8 cellular contexts compared by ENCODE assay signal in the genomic region with DNA sequence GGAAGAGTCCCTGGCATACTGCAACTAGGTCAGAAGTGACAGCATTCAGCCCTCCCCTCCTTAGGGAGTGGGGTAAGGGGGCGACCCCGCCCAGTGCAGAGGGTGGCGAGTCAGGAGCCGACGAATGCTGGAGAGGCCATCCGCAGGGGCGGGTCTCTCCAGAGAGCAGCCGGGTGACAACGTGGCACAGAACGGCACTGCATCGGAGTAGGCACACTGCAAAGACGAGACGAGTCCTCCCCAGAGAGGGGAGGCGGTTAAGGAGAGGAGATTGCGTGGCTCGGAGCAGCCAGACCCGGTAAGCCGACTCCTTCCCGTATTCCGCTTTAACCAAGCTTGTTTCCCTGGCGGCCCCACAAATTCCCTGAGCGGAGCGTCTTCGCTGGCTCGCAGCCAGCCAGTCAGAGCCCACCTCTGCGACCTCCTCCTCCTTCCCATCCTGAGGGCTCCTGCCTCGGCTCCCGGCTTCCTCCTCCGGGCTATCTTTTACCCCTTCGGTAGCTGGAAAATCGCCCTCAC. TPM values are rescaled to one million over a fixed set of nuclear protein-coding genes. Genes with fewer than 3 reads are reported as not detected.
A peak's percentile ranks its signal among the peaks of the same experiment; 100 is the strongest.
DNase-seq lines count a peak whose midpoint lies in the region; ATAC-seq and TF ChIP-seq lines count a peak whose summit lies in the region.

No MANE protein-coding gene starts in this region.

- H3K36me3 ChIP-seq in HUES48 (ENCODE audit: control insufficient read depth, insufficient read depth, low read length) (no peaks in the 10 kb centered on the region), mammary epithelial cell (ENCODE audit: insufficient read depth, low read length) (no peaks in the 10 kb centered on the region), tibial nerve (no peaks in the 10 kb centered on the region)

- H3K4me3 ChIP-seq in AG04450 (ENCODE audit: low read depth, low read length), result peak overlapping the region; percentile 65
- H3K4me3 ChIP-seq in HUES48 (ENCODE audit: low read depth, low read length), result peak overlapping the region; percentile 77
- H3K4me3 ChIP-seq in mammary epithelial cell (replicated peaks in 1 of 3; ENCODE audit: insufficient read depth in 1 of 3, low read depth in 2 of 3, low read length in 3 of 3), result peak overlapping the region in 2 of 3 experiments; percentile 19 to 34
- peak overlapping the region; percentile 24 to 55 (median 34) for H3K4me3 ChIP-seq in tibial nerve

- no peak for TF ChIP-seq EP300 in tibial nerve (IDR thresholded peaks at IDR 0.05)

- H3K27me3 ChIP-seq in AG04450 (ENCODE audit: control insufficient read depth, insufficient read depth, low read length) (no peaks in the 10 kb centered on the region), HUES48 (ENCODE audit: control insufficient read depth, insufficient read depth, low read length) (peaks cover 21% of the 10 kb centered on the region), mammary epithelial cell (ENCODE audit: insufficient read depth, low read length) (no peaks in the 10 kb centered on the region), tibial nerve (peaks cover 0 to 22% of the 10 kb centered on the region in 2 donors)

- no peak for TF ChIP-seq POLR2A in tibial nerve (IDR thresholded peaks at IDR 0.05)

- POLR2A ChIA-PET in AG04450 (lab: Yijun Ruan, JAX), result interaction anchor here (0.6 to 1.2 kb wide), 2 partner anchors 30 to 902 kb away, joined by 3 to 6 read pairs; no protein-coding TSS in a partner anchor

- CTCF ChIA-PET in AG04450 (lab: Charles Lee) (interaction anchor here (0.5 to 4.1 kb wide), 4 partner anchors 9 to 514 kb away, joined by 3 to 20 read pairs (median 8); no protein-coding TSS in a partner anchor), mammary epithelial cell (lab: Charles Lee; ENCODE audit: low non-redundant PET) (no interaction called here)

- peak overlapping the region; percentile 54 for H3K4me2 ChIP-seq in mammary epithelial cell (ENCODE audit: insufficient read depth, low read depth, low read length)

- TF ChIP-seq CTCF in AG04450 (IDR thresholded peaks at IDR 0.05; ENCODE audit: low read depth, low read length) (no peak), mammary epithelial cell (conservative IDR thresholded peaks at IDR 0.05 in 1 of 2, IDR thresholded peaks at IDR 0.05 in 1 of 2; ENCODE audit: extremely low read depth in 1 of 2, insufficient read depth in 1 of 2, low read depth in 1 of 2, low read length in 2 of 2) (no peak), tibial nerve (IDR thresholded peaks at IDR 0.05) (no peak)

- DNase-seq in AG04450 (ENCODE audit: low read depth, low spot score), result peak; percentile 18
- DNase-seq in mammary epithelial cell, result no peak
- no peak for DNase-seq in left lobe of liver (ENCODE audit: low spot score)
- DNase-seq in tibial nerve (ENCODE audit: low spot score in 2 of 2), result no peak
- DNase-seq in NCI-H187 (lab: John Stamatoyannopoulos, UW), result no peak

- H3K9me3 ChIP-seq in AG04450 (ENCODE audit: control insufficient read depth, insufficient read depth, low read length) (no peaks in the 10 kb centered on the region), HUES48 (ENCODE audit: control insufficient read depth, insufficient read depth, low read length) (no peaks in the 10 kb centered on the region), mammary epithelial cell (replicated peaks; ENCODE audit: insufficient read depth, low read length) (no peaks in the 10 kb centered on the region), tibial nerve (no peaks in the 10 kb centered on the region)

- H3K4me1 ChIP-seq in HUES48 (ENCODE audit: control insufficient read depth, insufficient read depth, low read length), result peaks cover 6% of the 10 kb centered on the region; the same call in 1 of the 2 replicates
- no peaks in the 10 kb centered on the region for H3K4me1 ChIP-seq in mammary epithelial cell (ENCODE audit: insufficient read depth, low read length)
- peaks cover 0 to 4% (median 0%) of the 10 kb centered on the region in 4 donors for H3K4me1 ChIP-seq in tibial nerve

- no peaks in the 10 kb centered on the region for H4K20me1 ChIP-seq in mammary epithelial cell (ENCODE audit: insufficient read depth, low read length)

- intact Hi-C loops in mammary epithelial cell (cut with micrococcal nuclease), result no loop called here

- peak overlapping the region; percentile 11 for H2AFZ ChIP-seq in mammary epithelial cell (ENCODE audit: low read depth, low read length)

- dilution Hi-C loops in mammary epithelial cell (cut with HindIII; ENCODE audit: low sequenced_read_pairs), result no loop called here

- 26% methylated on average over 15 of the region's 31 CpGs for WGBS in mammary epithelial cell (ENCODE audit: low coverage, missing lambda C conversion rate)
- 2 to 29% methylated on average over 17 to 31 of the region's 31 CpGs for WGBS in tibial nerve, 2 donors

- H3K9ac ChIP-seq in HUES48 (ENCODE audit: low read depth, low read length) (peak overlapping the region; percentile 75), mammary epithelial cell (ENCODE audit: insufficient read depth, low read length) (no peak overlapping the region)

- in situ Hi-C loops in mammary epithelial cell (cut with MboI; ENCODE audit: low sequenced_read_pairs in 2 of 2), result no loop called here

- no TSS peak for BruUV-seq in mammary epithelial cell (replicated peaks; lab: Mats Ljungman, UMichigan)

- H3K27ac ChIP-seq in AG04450 (ENCODE audit: low read depth, low read length) (peak overlapping the region; percentile 93), HUES48 (ENCODE audit: low read depth, low read length) (no peak overlapping the region), mammary epithelial cell (ENCODE audit: insufficient read depth, low read depth, low read length) (no peak overlapping the region), tibial nerve (peak overlapping the region in 1 of 4 donors; percentile 56)

- peak; percentile 29 for ATAC-seq in left lobe of liver
- no peak for ATAC-seq in HG03342 (IDR thresholded peaks at IDR 0.05; ENCODE audit: unreplicated experiment)
- no peak for ATAC-seq in HG03439 (IDR thresholded peaks at IDR 0.05; ENCODE audit: unreplicated experiment)

- H3K79me2 ChIP-seq in mammary epithelial cell (ENCODE audit: insufficient read depth, low read length), result no peaks in the 10 kb centered on the region

RNA-seq across cellular contexts. Expression of a gene that starts 54.9 kb away (rescaled TPM):
- polyA plus RNA-seq in AG04450 (2011; rRNA removed) (69.9 and 73.6 TPM in 2 replicates), mammary epithelial cell (0.02 TPM)
- polyA minus RNA-seq in AG04450 (2011; rRNA and poly(A)+ RNA removed), result 33.8 and 40.3 TPM in 2 replicates
- total RNA-seq in mammary epithelial cell (under 1 TPM in 1 of 2 donors, not detected in 1; under 0.01 TPM), left lobe of liver (2.3 TPM), tibial nerve (100 to 1,000 TPM; 114 to 474 (median 277) TPM)
- polyA minus RNA-seq in mammary epithelial cell, result not detected

Comparison
In these comparisons a context has a peak if more than half of its experiments do, and no peak if none do; other contexts are left out.
1. H3K4me3 ChIP-seq: peak in every context shown above with its lines; median percentile 77 in HUES48; 65 in AG04450; 34 in tibial nerve; 26 in mammary epithelial cell.
2. RNA of a gene that starts 54.9 kb away (total RNA-seq): 114 to 474 TPM in tibial nerve; 2.3 TPM in left lobe of liver (single experiment) and under 0.01 TPM in mammary epithelial cell; every median in the first group is over 10 times any median in the second.